In genomic region chr20:40207618-40208017, GRCh38 we compare ENCODE assay signal across 20 cellular contexts.
DNase-seq lines count a peak whose midpoint lies in the region; ATAC-seq, FAIRE-seq and TF ChIP-seq lines count a peak whose summit lies in the region.
"Had no signal": no experiment of that assay in that cellular context is flagged by ENCODE, and none has a peak within 500 bp of the region (broad histone marks: within the 10 kb centered on the region; RNA-seq: fewer than 3 reads in every experiment).

No MANE protein-coding gene starts in this region.

- H3K36me3 ChIP-seq in HepG2 (replicated peaks in 1 of 2; ENCODE audit: control insufficient read depth in 1 of 2, insufficient read depth in 2 of 2, low read length in 2 of 2) = no peaks in the 10 kb centered on the region
- H3K36me3 ChIP-seq in right lobe of liver = no peaks in the 10 kb centered on the region
- H3K36me3 ChIP-seq in left lung = no peaks in the 10 kb centered on the region
- H3K36me3 ChIP-seq in aorta (ENCODE audit: control insufficient read depth in 1 of 2, insufficient read depth in 2 of 2, low read length in 1 of 2) = no peaks in the 10 kb centered on the region
- H3K36me3 ChIP-seq: BE2C, HAP-1 had no signal

- TF ChIP-seq CTCF in HepG2 (CRISPR knock-in tag; IDR thresholded peaks at IDR 0.05) = no peak
- no peak for TF ChIP-seq CTCF in right lobe of liver (IDR thresholded peaks at IDR 0.05)
- TF ChIP-seq CTCF in fibroblast of the aortic adventitia (IDR thresholded peaks at IDR 0.05; ENCODE audit: insufficient read depth, low read length) = no peak
- TF ChIP-seq CTCF in left lung (IDR thresholded peaks at IDR 0.05) = no peak

- H3K79me2 ChIP-seq in HepG2 (ENCODE audit: insufficient read depth, low read length) = no peaks in the 10 kb centered on the region

- no peak for TF ChIP-seq RAD21 in HepG2 (CRISPR knock-in tag; IDR thresholded peaks at IDR 0.05)

- no peaks in the 10 kb centered on the region for H3K4me1 ChIP-seq in HepG2 (ENCODE audit: insufficient read depth, low read length)
- no peaks in the 10 kb centered on the region for H3K4me1 ChIP-seq in right lobe of liver
- peaks cover 0 to 7% of the 10 kb centered on the region in 2 donors for H3K4me1 ChIP-seq in left lung
- no peaks in the 10 kb centered on the region for H3K4me1 ChIP-seq in aorta (ENCODE audit: control insufficient read depth in 1 of 2, insufficient read depth in 2 of 2, low read length in 2 of 2)
- H3K4me1 ChIP-seq: BE2C, Caco-2, HAP-1 had no signal

- H3K4me3 ChIP-seq in HepG2 (replicated peaks in 1 of 3; ENCODE audit: insufficient read depth in 1 of 3, low read depth in 2 of 3, low read length in 3 of 3) = no peak overlapping the region
- no peak overlapping the region for H3K4me3 ChIP-seq in right lobe of liver
- no peak overlapping the region for H3K4me3 ChIP-seq in fibroblast of the aortic adventitia (ENCODE audit: low read depth, low read length)
- H3K4me3 ChIP-seq in left lung = no peak overlapping the region
- H3K4me3 ChIP-seq in aorta (ENCODE audit: low read length in 2 of 2) = no peak overlapping the region
- H3K4me3 ChIP-seq: GM23248, HAP-1 had no signal

- no peak overlapping the region for H3K9ac ChIP-seq in HepG2 (ENCODE audit: insufficient read depth, low read depth, low read length)
- H3K9ac ChIP-seq: GM23248 had no signal

- POLR2A ChIA-PET in HepG2 (lab: Yijun Ruan, JAX) = no interaction called here

- peaks cover 13% of the 10 kb centered on the region for H3K9me3 Mint-ChIP-seq in activated naive CD8-positive, alpha-beta T cell treated with anti-CD3 and anti-CD28 coated beads, Interleukin-2, amount 50 U/mL, for 24 hours
- no peaks in the 10 kb centered on the region for H3K9me3 Mint-ChIP-seq in activated naive CD4-positive, alpha-beta T cell treated with anti-CD3 and anti-CD28 coated beads, Interleukin-2, amount 10 ng/mL, durations not matched to agents 7 days and 5 days

- H3K27me3 ChIP-seq in HepG2 (ENCODE audit: control insufficient read depth in 1 of 2, insufficient read depth in 2 of 2, low read length in 2 of 2) = no peaks in the 10 kb centered on the region
- no peaks in the 10 kb centered on the region for H3K27me3 ChIP-seq in right lobe of liver
- H3K27me3 ChIP-seq in left lung = peaks cover 0 to under 1% of the 10 kb centered on the region in 2 donors
- H3K27me3 ChIP-seq in aorta (ENCODE audit: control insufficient read depth in 1 of 2, insufficient read depth in 2 of 2, low read length in 1 of 2) = no peaks in the 10 kb centered on the region
- H3K27me3 ChIP-seq: BE2C had no signal

- CTCF ChIA-PET in HepG2 (lab: Yijun Ruan, JAX; ENCODE audit: low intra/inter-chr PET ratio, low total read pairs) = no interaction called here
- CTCF ChIA-PET in activated naive CD4-positive, alpha-beta T cell treated with anti-CD3 and anti-CD28 coated beads, Interleukin-2, amount 10 ng/mL, durations not matched to agents 7 days and 5 days (lab: Charles Lee) = no interaction called here

- TF ChIP-seq POLR2A in HepG2 (IDR thresholded peaks at IDR 0.05; ENCODE audit: insufficient read depth in 1 of 2, low read depth in 2 of 2, low read length in 2 of 2) = no peak
- TF ChIP-seq POLR2A in right lobe of liver (IDR thresholded peaks at IDR 0.05) = no peak

- H3K4me3 Mint-ChIP-seq in activated naive CD8-positive, alpha-beta T cell treated with anti-CD3 and anti-CD28 coated beads, Interleukin-2, amount 50 U/mL, for 24 hours = no peak overlapping the region
- no peak overlapping the region for H3K4me3 Mint-ChIP-seq in activated naive CD4-positive, alpha-beta T cell treated with anti-CD3 and anti-CD28 coated beads, Interleukin-2, amount 10 ng/mL, durations not matched to agents 7 days and 5 days
- H3K4me3 Mint-ChIP-seq: CD4-positive, CD25-positive, alpha-beta regulatory T cell; CD8-positive, alpha-beta memory T cell had no signal

- no TSS peak for BruUV-seq in HepG2 (replicated peaks; lab: Mats Ljungman, UMichigan)

- H3K9me3 ChIP-seq in HepG2 (ENCODE audit: low read length) = peaks cover 30% of the 10 kb centered on the region
- no peaks in the 10 kb centered on the region for H3K9me3 ChIP-seq in right lobe of liver
- H3K9me3 ChIP-seq in left lung = no peaks in the 10 kb centered on the region
- H3K9me3 ChIP-seq in aorta (ENCODE audit: control insufficient read depth, low read length) = no peaks in the 10 kb centered on the region
- H3K9me3 ChIP-seq: BE2C, HAP-1 had no signal

- DNase-seq in HepG2 (ENCODE audit: low spot score) (no peak), right lobe of liver (no peak), fibroblast of the aortic adventitia (ENCODE audit: low read depth) (peak; percentile 40), left lung (no peak), aorta (no peak)
- no peak for DNase-seq in activated naive CD8-positive, alpha-beta T cell treated with anti-CD3 and anti-CD28 coated beads, Interleukin-2, amount 50 U/mL, for 24 hours
- no peak for DNase-seq in activated naive CD4-positive, alpha-beta T cell treated with anti-CD3 and anti-CD28 coated beads, Interleukin-2, amount 10 ng/mL, durations not matched to agents 7 days and 5 days
- DNase-seq: ACHN; BE2C; C1 segment of cervical spinal cord; Caco-2; CD4-positive, CD25-positive, alpha-beta regulatory T cell; CD8-positive, alpha-beta memory T cell; GM23248 had no signal

- H3K27ac ChIP-seq in HepG2 (ENCODE audit: extremely low read length, insufficient read depth, low read length) = no peak overlapping the region
- H3K27ac ChIP-seq in right lobe of liver = no peak overlapping the region
- no peak overlapping the region for H3K27ac ChIP-seq in left lung
- no peak overlapping the region for H3K27ac ChIP-seq in aorta (ENCODE audit: low read depth in 1 of 2, low read length in 2 of 2)
- H3K27ac ChIP-seq: GM23248 had no signal

- no peak for FAIRE-seq in HepG2 (lab: Jason Lieb, UNC)
- FAIRE-seq: A204.1, D721Med, G401.6, GM12891 had no signal

- no peak for ATAC-seq in HepG2
- ATAC-seq in right lobe of liver = no peak
- ATAC-seq in left lung = peak; percentile 16
- ATAC-seq in aorta (ENCODE audit: low FRiP score) = peak; percentile 52
- no peak for ATAC-seq in HG02852 (IDR thresholded peaks at IDR 0.05; ENCODE audit: unreplicated experiment)
- no peak for ATAC-seq in activated naive CD8-positive, alpha-beta T cell treated with anti-CD3 and anti-CD28 coated beads, Interleukin-2, amount 50 U/mL, for 24 hours

- H2AFZ ChIP-seq in HepG2 (ENCODE audit: low read length) = no peak overlapping the region
- H2AFZ ChIP-seq: GM23248 had no signal

- no peaks in the 10 kb centered on the region for H3K36me3 Mint-ChIP-seq in activated naive CD8-positive, alpha-beta T cell treated with anti-CD3 and anti-CD28 coated beads, Interleukin-2, amount 50 U/mL, for 24 hours (ENCODE audit: low read depth)
- H3K36me3 Mint-ChIP-seq in activated naive CD4-positive, alpha-beta T cell treated with anti-CD3 and anti-CD28 coated beads, Interleukin-2, amount 10 ng/mL, durations not matched to agents 7 days and 5 days = no peaks in the 10 kb centered on the region
- H3K36me3 Mint-ChIP-seq: CD4-positive, CD25-positive, alpha-beta regulatory T cell had no signal

- H3K4me1 Mint-ChIP-seq in activated naive CD8-positive, alpha-beta T cell treated with anti-CD3 and anti-CD28 coated beads, Interleukin-2, amount 50 U/mL, for 24 hours = no peaks in the 10 kb centered on the region
- no peaks in the 10 kb centered on the region for H3K4me1 Mint-ChIP-seq in activated naive CD4-positive, alpha-beta T cell treated with anti-CD3 and anti-CD28 coated beads, Interleukin-2, amount 10 ng/mL, durations not matched to agents 7 days and 5 days
- H3K4me1 Mint-ChIP-seq: CD4-positive, CD25-positive, alpha-beta regulatory T cell; CD8-positive, alpha-beta memory T cell had no signal

- H3K4me2 ChIP-seq in HepG2 (ENCODE audit: low read depth, low read length) = no peak overlapping the region

- 2% methylated on average over 1 of the region's 1 CpG for WGBS in HepG2 (ENCODE audit: low lambda C conversion rate)
- 39% methylated on average over 1 of the region's 1 CpG for WGBS in right lobe of liver (ENCODE audit: insufficient coverage, low coverage, low lambda C conversion rate, missing lambda C conversion rate)
- WGBS in aorta, 2 donors = 3 to 5% methylated on average over 1 of the region's 1 CpG

- no peaks in the 10 kb centered on the region for H4K20me1 ChIP-seq in HepG2 (ENCODE audit: insufficient read depth, low read length)

- H3K27me3 Mint-ChIP-seq in activated naive CD8-positive, alpha-beta T cell treated with anti-CD3 and anti-CD28 coated beads, Interleukin-2, amount 50 U/mL, for 24 hours = peaks cover 15% of the 10 kb centered on the region
- H3K27me3 Mint-ChIP-seq in activated naive CD4-positive, alpha-beta T cell treated with anti-CD3 and anti-CD28 coated beads, Interleukin-2, amount 10 ng/mL, durations not matched to agents 7 days and 5 days = no peaks in the 10 kb centered on the region
- H3K27me3 Mint-ChIP-seq: CD4-positive, CD25-positive, alpha-beta regulatory T cell; CD8-positive, alpha-beta memory T cell had no signal

- intact Hi-C loops in HepG2 (cut with micrococcal nuclease; ENCODE audit: unreplicated experiment) (no loop called here), right lobe of liver (cut with DNase I) (no loop called here), left lung (cut with DNase I) (no loop called here), aorta (cut with DNase I) (no loop called here)

- no peak overlapping the region for H3K27ac Mint-ChIP-seq in activated naive CD8-positive, alpha-beta T cell treated with anti-CD3 and anti-CD28 coated beads, Interleukin-2, amount 50 U/mL, for 24 hours
- H3K27ac Mint-ChIP-seq in activated naive CD4-positive, alpha-beta T cell treated with anti-CD3 and anti-CD28 coated beads, Interleukin-2, amount 10 ng/mL, durations not matched to agents 7 days and 5 days = no peak overlapping the region
- H3K27ac Mint-ChIP-seq: CD4-positive, CD25-positive, alpha-beta regulatory T cell; CD8-positive, alpha-beta memory T cell had no signal

- in situ Hi-C loops in HepG2 (cut with HindIII; ENCODE audit: extremely low pct_ligation_motif_present, low pct_unique_long_range_greater_than_20kb) = no loop called here

- TF ChIP-seq EP300 in HepG2 (IDR thresholded peaks at IDR 0.05; ENCODE audit: low read depth in 2 of 2, low read length in 2 of 2) (no peak), HepG2 (CRISPR knock-in tag; IDR thresholded peaks at IDR 0.05; ENCODE audit: borderline replicate concordance) (no peak)

TF ChIP-seq in HepG2, 621 proteins besides CTCF, POLR2A, EP300 and RAD21:
- no peak for TF ChIP-seq ZNF549 (CRISPR knock-in tag; IDR thresholded peaks at IDR 0.05)
- peak; percentile 29; the same call in 1 of the 2 replicates for TF ChIP-seq CEBPB (IDR thresholded peaks at IDR 0.05; ENCODE audit: borderline replicate concordance, low read depth, low read length)
- TF ChIP-seq ETS1 (CRISPR knock-in tag; IDR thresholded peaks at IDR 0.05) = no peak
- no peak for TF ChIP-seq ZNF709 (CRISPR knock-in tag; IDR thresholded peaks at IDR 0.05)

Comparison
In these comparisons a context has a peak if more than half of its experiments do, and no peak if none do; other contexts are left out.
1. ATAC-seq: peak in left lung (single experiment) and aorta (single experiment); none in HepG2 (single experiment), right lobe of liver (0 of 4), HG02852 (single experiment) and activated naive CD8-positive, alpha-beta T cell treated with anti-CD3 and anti-CD28 coated beads, Interleukin-2, amount 50 U/mL, for 24 hours (single experiment).